ENCODE assay signal across 11 cellular contexts in genomic region chr4:183823394-183823793, GRCh38.
A peak's percentile ranks its signal among the peaks of the same experiment; 100 is the strongest.
DNase-seq lines count a peak whose midpoint lies in the region; ATAC-seq and TF ChIP-seq lines count a peak whose summit lies in the region.
"Had no signal": no experiment of that assay in that cellular context is flagged by ENCODE, and none has a peak within 500 bp of the region (broad histone marks: within the 10 kb centered on the region; RNA-seq: fewer than 3 reads in every experiment).

No MANE protein-coding gene starts in this region.

- H3K4me1 ChIP-seq in body of pancreas = no peaks in the 10 kb centered on the region
- H3K4me1 ChIP-seq in upper lobe of right lung = peaks cover 2% of the 10 kb centered on the region

- H3K27me3 ChIP-seq in body of pancreas = no peaks in the 10 kb centered on the region
- no peaks in the 10 kb centered on the region for H3K27me3 ChIP-seq in upper lobe of right lung
- H3K27me3 ChIP-seq: pancreas had no signal

- H3K4me3 ChIP-seq in body of pancreas = no peak overlapping the region
- H3K4me3 ChIP-seq in upper lobe of right lung = no peak overlapping the region
- H3K4me3 ChIP-seq: pancreas had no signal

- no peak for TF ChIP-seq CTCF in body of pancreas (IDR thresholded peaks at IDR 0.05)
- no peak for TF ChIP-seq CTCF in upper lobe of right lung (IDR thresholded peaks at IDR 0.05)

- H3K36me3 ChIP-seq in body of pancreas (replicated peaks in 1 of 2; ENCODE audit: insufficient read depth in 1 of 2, low read depth in 2 of 2) = no peaks in the 10 kb centered on the region
- no peaks in the 10 kb centered on the region for H3K36me3 ChIP-seq in upper lobe of right lung
- H3K36me3 ChIP-seq: pancreas had no signal

- WGBS in body of pancreas, 2 donors = 68 to 82% methylated on average over 6 of the region's 6 CpGs

- peak; percentile 35 for ATAC-seq in body of pancreas
- ATAC-seq in upper lobe of right lung = peak; percentile 64
- ATAC-seq in GM21381 (IDR thresholded peaks at IDR 0.05; ENCODE audit: unreplicated experiment) = no peak

- H3K9me3 ChIP-seq in body of pancreas (no peaks in the 10 kb centered on the region), upper lobe of right lung (no peaks in the 10 kb centered on the region)
- H3K9me3 ChIP-seq: pancreas had no signal

- DNase-seq in HT1080 (ENCODE audit: low read depth) (peak; percentile 46), body of pancreas (no peak), iPS-NIHi11 (ENCODE audit: low spot score) (peak; percentile 36), upper lobe of right lung (no peak), NCI-H2029 treated with DMSO at 0.1 percent for 48 hours (lab: John Stamatoyannopoulos, UW) (no peak), NCI-H446 (lab: John Stamatoyannopoulos, UW) (no peak)
- DNase-seq: activated T-cell treated with anti-CD3 and anti-CD28 coated beads, Interleukin-2, amount 50 U/mL, for 48 hours; H9; pancreas had no signal

- H3K27ac ChIP-seq in body of pancreas = no peak overlapping the region
- no peak overlapping the region for H3K27ac ChIP-seq in upper lobe of right lung
- H3K27ac ChIP-seq: pancreas, VCaP had no signal

- no peak for TF ChIP-seq POLR2A in body of pancreas (IDR thresholded peaks at IDR 0.05)

- intact Hi-C loops in body of pancreas (cut with DNase I) (no loop called here), upper lobe of right lung (cut with DNase I) (no loop called here)

Comparison
In these comparisons a context has a peak if more than half of its experiments do, and no peak if none do; other contexts are left out.
1. DNase-seq: peak in HT1080 (single experiment) and iPS-NIHi11 (single experiment); none in body of pancreas (0 of 4), upper lobe of right lung (single experiment), NCI-H2029 treated with DMSO at 0.1 percent for 48 hours (single experiment) and NCI-H446 (0 of 2).